In genomic region chr2:26745609-26746327, GRCh38 we compare ENCODE assay signal across 9 cellular contexts. TPM values are rescaled to one million over a fixed set of nuclear protein-coding genes. Genes with fewer than 3 reads are reported as not detected.
DNase-seq lines count a peak whose midpoint lies in the region; ATAC-seq and TF ChIP-seq lines count a peak whose summit lies in the region.
"Had no signal": no experiment of that assay in that cellular context is flagged by ENCODE, and none has a peak within 500 bp of the region (broad histone marks: within the 10 kb centered on the region; RNA-seq: fewer than 3 reads in every experiment).

No MANE protein-coding gene starts in this region.

- ATAC-seq in HG02938 (IDR thresholded peaks at IDR 0.05; ENCODE audit: unreplicated experiment), result no peak

- peak; percentile 80 for DNase-seq in DMS53 (lab: John Stamatoyannopoulos, UW)
- DNase-seq in HS-27A (ENCODE audit: low read depth), result peak; percentile 52
- peak; percentile 93 for DNase-seq in NCI-H82 (lab: John Stamatoyannopoulos, UW)
- DNase-seq in activated CD8-positive, alpha-beta memory T cell treated with anti-CD3 and anti-CD28 coated beads for 48 hours (ENCODE audit: low read depth in 2 of 3, low spot score in 2 of 3), result peak; percentile 53 to 78 (median 77)
- peak; percentile 87 for DNase-seq in endothelial cell (ENCODE audit: low spot score)
- peak; percentile 63 for DNase-seq in middle frontal gyrus (ENCODE audit: extremely low spot score, low spot score)
- peak; percentile 68 for DNase-seq in stimulated activated CD8-positive, alpha-beta memory T cell treated with anti-CD3 and anti-CD28 coated beads, Interleukin-4, amount 100 ng/mL, for 24 hours (ENCODE audit: low read depth)

- TF ChIP-seq CTCF in endothelial cell (IDR thresholded peaks at IDR 0.05; ENCODE audit: unreplicated experiment), result peak; percentile 85

- H3K9me3 Mint-ChIP-seq in endothelial cell (ENCODE audit: unreplicated experiment), result no peaks in the 10 kb centered on the region

- H3K36me3 Mint-ChIP-seq in endothelial cell (ENCODE audit: low read depth, unreplicated experiment), result no peaks in the 10 kb centered on the region
- H3K36me3 Mint-ChIP-seq: activated naive CD8-positive, alpha-beta T cell had no signal

- peaks cover 9% of the 10 kb centered on the region for H3K27me3 Mint-ChIP-seq in endothelial cell (ENCODE audit: unreplicated experiment)
- H3K27me3 Mint-ChIP-seq: activated naive CD8-positive, alpha-beta T cell had no signal

- H3K27ac Mint-ChIP-seq in endothelial cell (ENCODE audit: unreplicated experiment), result no peak overlapping the region
- H3K27ac Mint-ChIP-seq: activated naive CD8-positive, alpha-beta T cell had no signal

- H3K4me3 Mint-ChIP-seq in endothelial cell (ENCODE audit: unreplicated experiment), result no peak overlapping the region
- H3K4me3 Mint-ChIP-seq: activated naive CD8-positive, alpha-beta T cell had no signal

- peaks cover 10% of the 10 kb centered on the region for H3K4me1 Mint-ChIP-seq in endothelial cell (ENCODE audit: unreplicated experiment)

RNA-seq across cellular contexts. Expression of gene SLC35F6, which starts 18.3 kb away (rescaled TPM):
- total RNA-seq in endothelial cell (ENCODE audit: unreplicated experiment), result 23.8 TPM

RNA-seq across cellular contexts. Expression of gene CENPA, which starts 40.1 kb away (rescaled TPM):
- total RNA-seq in endothelial cell (ENCODE audit: unreplicated experiment), result 3.9 TPM

RNA-seq across cellular contexts. Expression of gene KCNK3, which starts 53.2 kb away (rescaled TPM):
- total RNA-seq in endothelial cell (ENCODE audit: unreplicated experiment), result not detected
